ENCODE assay signal across 26 cellular contexts in the genomic region with DNA sequence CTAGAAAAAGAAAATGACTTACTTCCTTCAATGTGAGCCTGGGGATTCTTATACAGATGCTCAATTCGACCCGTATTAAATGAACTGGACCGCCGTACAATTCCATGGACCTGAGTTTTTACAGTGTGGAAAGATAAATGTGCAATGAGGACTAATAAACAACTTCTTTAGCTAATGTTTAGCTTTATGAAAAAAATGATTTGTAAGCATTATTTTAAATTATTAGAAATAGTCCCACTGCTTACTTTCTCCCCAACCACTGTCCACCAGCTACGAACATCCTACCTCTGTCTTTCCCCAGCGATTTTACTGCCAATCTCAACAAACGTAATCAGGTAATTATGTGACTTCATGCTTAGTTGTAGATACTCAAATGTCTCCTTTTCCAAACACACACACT.
"Had no signal": no experiment of that assay in that cellular context is flagged by ENCODE, and none has a peak within 500 bp of the region (broad histone marks: within the 10 kb centered on the region; RNA-seq: fewer than 3 reads in every experiment).

No MANE protein-coding gene starts in this region.

- H3K36me3 Mint-ChIP-seq: mesothelial cell of epicardium; natural killer cell; neural progenitor cell; stimulated activated effector memory CD8-positive, alpha-beta T cell treated with anti-CD3 and anti-CD28 coated beads, Interleukin-12 subunit alpha, Interleukin-12 subunit beta, amount 100 ng/mL, for 72 hours had no signal

- H3K4me3 Mint-ChIP-seq: mesothelial cell of epicardium; natural killer cell; nephron progenitor cell; neural progenitor cell; stimulated activated effector memory CD8-positive, alpha-beta T cell treated with anti-CD3 and anti-CD28 coated beads, Interleukin-12 subunit alpha, Interleukin-12 subunit beta, amount 100 ng/mL, for 72 hours; stimulated activated naive CD8-positive, alpha-beta T cell treated with anti-CD3 and anti-CD28 coated beads, Interleukin-15, Interleukin-2, amounts not matched to agents 100 ng/mL and 50 ng/mL, for 24 hours had no signal

- H3K27ac ChIP-seq: hepatocyte, left ventricle myocardium inferior, neural progenitor cell, neutrophil, ovary, sigmoid colon, spleen, suprapubic skin, transverse colon, upper lobe of left lung had no signal

- H3K27ac Mint-ChIP-seq: mesothelial cell of epicardium; natural killer cell; nephron progenitor cell; neural progenitor cell; progenitor cell of endocrine pancreas; stimulated activated effector memory CD8-positive, alpha-beta T cell treated with anti-CD3 and anti-CD28 coated beads, Interleukin-12 subunit alpha, Interleukin-12 subunit beta, amount 100 ng/mL, for 72 hours; stimulated activated naive CD8-positive, alpha-beta T cell treated with anti-CD3 and anti-CD28 coated beads, Interleukin-15, Interleukin-2, amounts not matched to agents 100 ng/mL and 50 ng/mL, for 24 hours had no signal

- H3K4me1 ChIP-seq: left ventricle myocardium inferior, neural progenitor cell, sigmoid colon, spleen, suprapubic skin, transverse colon, upper lobe of left lung had no signal

- DNase-seq: islet precursor cell; left ventricle myocardium inferior; naive B cell; natural killer cell; nephron progenitor cell; occipital lobe; ovary; retina; right cardiac atrium; sigmoid colon; small intestine; spleen; stimulated activated CD4-positive, alpha-beta T cell treated with anti-CD3 and anti-CD28 coated beads, Interleukin-4, amount 100 ng/mL, for 24 hours; stimulated activated naive CD4-positive, alpha-beta T cell; transverse colon; upper lobe of left lung had no signal

- H3K9me3 Mint-ChIP-seq: mesothelial cell of epicardium; naive B cell; natural killer cell; nephron progenitor cell; neural progenitor cell; stimulated activated effector memory CD8-positive, alpha-beta T cell treated with anti-CD3 and anti-CD28 coated beads, Interleukin-12 subunit alpha, Interleukin-12 subunit beta, amount 100 ng/mL, for 72 hours had no signal

- H3K27me3 Mint-ChIP-seq: naive B cell; stimulated activated naive CD8-positive, alpha-beta T cell treated with anti-CD3 and anti-CD28 coated beads, Interleukin-15, Interleukin-2, amounts not matched to agents 100 ng/mL and 50 ng/mL, for 24 hours had no signal

- H3K79me2 ChIP-seq: hepatocyte had no signal

- H3K4me1 Mint-ChIP-seq: nephron progenitor cell had no signal

- H3K4me2 ChIP-seq: hepatocyte, neural progenitor cell had no signal

- H2AFZ ChIP-seq: hepatocyte, neural progenitor cell had no signal

- FAIRE-seq: small intestine, urothelium cell line had no signal

- H3K4me3 ChIP-seq: hepatocyte, left ventricle myocardium inferior, lung, neural progenitor cell, ovary, sigmoid colon, spleen, suprapubic skin, transverse colon, upper lobe of left lung had no signal

- H3K9me3 ChIP-seq: left ventricle myocardium inferior, neutrophil, ovary, sigmoid colon, spleen, suprapubic skin, transverse colon, upper lobe of left lung had no signal

- H3K36me3 ChIP-seq: left ventricle myocardium inferior, neural progenitor cell, neutrophil, ovary, sigmoid colon, spleen, suprapubic skin, transverse colon, upper lobe of left lung had no signal

- H3K27me3 ChIP-seq: hepatocyte, neural progenitor cell, neutrophil, ovary, sigmoid colon, spleen, suprapubic skin, transverse colon, upper lobe of left lung had no signal
